Comparison of ENCODE assay signal across 8 cellular contexts in genomic region chr5:109689740-109690455, GRCh38. TPM values are rescaled to one million over a fixed set of nuclear protein-coding genes. Genes with fewer than 3 reads are reported as not detected.
DNase-seq lines count a peak whose midpoint lies in the region; ATAC-seq and TF ChIP-seq lines count a peak whose summit lies in the region.

TSS of gene MAN2A1 (plus strand) at chr5:109689927. CDS start at chr5:109690418, 491 bp downstream.

- H3K27ac ChIP-seq in right lobe of liver = peak within 1 kb of the TSS; percentile 98

- peaks cover 13% of the 10 kb centered on the region for H3K36me3 Mint-ChIP-seq in activated CD4-positive, alpha-beta T cell treated with anti-CD3 and anti-CD28 coated beads, Interleukin-2, amount 10 ng/mL, durations not matched to agents 24 days and 14 days (ENCODE audit: low read depth)

- H3K9me3 ChIP-seq in right lobe of liver = no peaks in the 10 kb centered on the region

- no peak for TF ChIP-seq CTCF in right lobe of liver (IDR thresholded peaks at IDR 0.05)

- H3K9me3 Mint-ChIP-seq in activated CD4-positive, alpha-beta T cell treated with anti-CD3 and anti-CD28 coated beads, Interleukin-2, amount 10 ng/mL, durations not matched to agents 24 days and 14 days = peaks cover 6% of the 10 kb centered on the region

- peak within 1 kb of the TSS; percentile 93 for H3K4me3 Mint-ChIP-seq in activated CD4-positive, alpha-beta T cell treated with anti-CD3 and anti-CD28 coated beads, Interleukin-2, amount 10 ng/mL, durations not matched to agents 24 days and 14 days

- no peaks in the 10 kb centered on the region for H3K27me3 ChIP-seq in right lobe of liver

- peak within 1 kb of the TSS; percentile 83 to 90 (median 89) for H3K4me3 ChIP-seq in right lobe of liver

- TF ChIP-seq POLR2A in right lobe of liver (IDR thresholded peaks at IDR 0.05) = no peak

- peaks cover 41% of the 10 kb centered on the region for H3K4me1 Mint-ChIP-seq in activated CD4-positive, alpha-beta T cell treated with anti-CD3 and anti-CD28 coated beads, Interleukin-2, amount 10 ng/mL, durations not matched to agents 24 days and 14 days

- peak within 1 kb of the TSS; percentile 95 for H3K27ac Mint-ChIP-seq in activated CD4-positive, alpha-beta T cell treated with anti-CD3 and anti-CD28 coated beads, Interleukin-2, amount 10 ng/mL, durations not matched to agents 24 days and 14 days

- peaks cover 0 to 33% (median 13%) of the 10 kb centered on the region in 4 donors for H3K4me1 ChIP-seq in right lobe of liver

- WGBS in right lobe of liver (ENCODE audit: insufficient coverage, low coverage, low lambda C conversion rate, missing lambda C conversion rate) = 0% methylated on average over 22 of the region's 78 CpGs

- ATAC-seq in GM18519 (IDR thresholded peaks at IDR 0.05; ENCODE audit: low FRiP score, unreplicated experiment) (peak; percentile 31), HG03064 (IDR thresholded peaks at IDR 0.05; ENCODE audit: low read depth, unreplicated experiment) (peak; percentile 61), right lobe of liver (peak; percentile 72 to 85 (median 77))

- peak; percentile 64 for DNase-seq in A172 (ENCODE audit: low spot score)
- peak; percentile 55 to 71 for DNase-seq in NCI-H446 (lab: John Stamatoyannopoulos, UW)
- peak; percentile 94 for DNase-seq in activated CD4-positive, alpha-beta T cell treated with anti-CD3 and anti-CD28 coated beads, Interleukin-2, amount 10 ng/mL, durations not matched to agents 24 days and 14 days
- DNase-seq in dermis blood vessel endothelial cell = peak; percentile 78
- DNase-seq in right lobe of liver = peak; percentile 89 to 91 (median 90)
- peak; percentile 55 to 64 (median 61) for DNase-seq in stimulated activated CD4-positive, alpha-beta T cell treated with anti-CD3 and anti-CD28 coated beads, TNF-alpha, amount 100 ng/mL, for 1 hour (ENCODE audit: low read depth in 3 of 3, low spot score in 1 of 3)

- no peaks in the 10 kb centered on the region for H3K36me3 ChIP-seq in right lobe of liver

- intact Hi-C loops in activated CD4-positive, alpha-beta T cell treated with anti-CD3 and anti-CD28 coated beads, Interleukin-2, amount 10 ng/mL, durations not matched to agents 24 days and 14 days (cut with micrococcal nuclease) = loop anchor here (1.0 to 10.0 kb wide), 12 partner anchors 97 to 1309 kb away; partner anchors contain the start of gene SLC25A46
- intact Hi-C loops in right lobe of liver (cut with DNase I) = no loop called here

- H3K27me3 Mint-ChIP-seq in activated CD4-positive, alpha-beta T cell treated with anti-CD3 and anti-CD28 coated beads, Interleukin-2, amount 10 ng/mL, durations not matched to agents 24 days and 14 days = peaks cover 3% of the 10 kb centered on the region

RNA-seq across cellular contexts. Expression of gene MAN2A1, which starts in this region (rescaled TPM):
- total RNA-seq in A172 (2014; rRNA removed; shearing (Covaris generic)) = 70.8 and 75.3 TPM in 2 replicates
- 32.9 and 33.6 TPM in 2 replicates for total RNA-seq in activated CD4-positive, alpha-beta T cell treated with anti-CD3 and anti-CD28 coated beads, Interleukin-2, amount 10 ng/mL, durations not matched to agents 24 days and 14 days
- total RNA-seq in dermis blood vessel endothelial cell (89.2 and 110 TPM in 2 replicates), right lobe of liver (10 to 100 TPM; 48.1 to 68.8 (median 61.9) TPM)

Comparison
In these comparisons a context has a peak if more than half of its experiments do, and no peak if none do; other contexts are left out.
1. Peak in every context shown above with its lines: DNase-seq, ATAC-seq, H3K4me3 ChIP-seq and H3K27ac ChIP-seq.